2 cellular contexts compared by ENCODE assay signal in genomic region chr11:119839504-119840133, GRCh38.
TF ChIP-seq lines count a peak whose summit lies in the region.

No MANE protein-coding gene starts in this region.

TF ChIP-seq in HEK293, 187 proteins besides CTCF, POLR2A, EP300 and RAD21:
- TF ChIP-seq ZNF138 (tag by site-specific recombination; IDR thresholded peaks at IDR 0.05; ENCODE audit: borderline replicate concordance) (no peak), ZBTB17 (tag by site-specific recombination; IDR thresholded peaks at IDR 0.05) (peak; percentile 87)

TF ChIP-seq in H1, 55 proteins besides CTCF, POLR2A, EP300 and RAD21:
- peak; percentile 89 for TF ChIP-seq SRF (IDR thresholded peaks at IDR 0.05; ENCODE audit: low read depth, low read length)
- no peak for TF ChIP-seq CBX5 (IDR thresholded peaks at IDR 0.05; ENCODE audit: low read depth, low read length)
